In genomic region chr11:110134120-110134519, GRCh38 we compare ENCODE assay signal across 18 cellular contexts. TPM values are rescaled to one million over a fixed set of nuclear protein-coding genes. Genes with fewer than 3 reads are reported as not detected.
DNase-seq lines count a peak whose midpoint lies in the region; ATAC-seq, FAIRE-seq and TF ChIP-seq lines count a peak whose summit lies in the region.
"Had no signal": no experiment of that assay in that cellular context is flagged by ENCODE, and none has a peak within 500 bp of the region (broad histone marks: within the 10 kb centered on the region; RNA-seq: fewer than 3 reads in every experiment).

No MANE protein-coding gene starts in this region.

- H3K79me2 ChIP-seq in neural progenitor cell (ENCODE audit: low read depth) = peaks cover 90% of the 10 kb centered on the region

- H3K4me2 ChIP-seq in neural progenitor cell = peak overlapping the region; percentile 75

- H3K4me1 Mint-ChIP-seq in neural progenitor cell = peaks cover 45% of the 10 kb centered on the region
- H3K4me1 Mint-ChIP-seq: activated CD4-positive, alpha-beta T cell treated with anti-CD3 and anti-CD28 coated beads, Interleukin-2, amount 10 ng/mL, durations not matched to agents 7 days and 5 days; CD14-positive monocyte had no signal

- peaks cover 12% of the 10 kb centered on the region for H3K36me3 ChIP-seq in neural progenitor cell
- H3K36me3 ChIP-seq: sigmoid colon had no signal

- no peaks in the 10 kb centered on the region for H3K27me3 ChIP-seq in neural progenitor cell
- H3K27me3 ChIP-seq: sigmoid colon had no signal

- DNase-seq in LNCaP clone FGC (ENCODE audit: low read depth) = peak; percentile 26
- DNase-seq in NCI-H2107 treated with DMSO at 0.1 percent for 48 hours (lab: John Stamatoyannopoulos, UW; ENCODE audit: unreplicated experiment) = peak; percentile 96
- DNase-seq in caudate nucleus (lab: John Stamatoyannopoulos, UW) = peak in 16 of 61 donors; percentile 8 to 58 (median 27)
- peak; percentile 85 for DNase-seq in neural progenitor cell (ENCODE audit: low spot score)
- no peak for DNase-seq in cerebellar nuclear complex (lab: John Stamatoyannopoulos, UW)
- no peak for DNase-seq in frontal cortex (ENCODE audit: low spot score in 2 of 2)
- DNase-seq: activated CD4-positive, alpha-beta T cell treated with anti-CD3 and anti-CD28 coated beads, Interleukin-2, amount 10 ng/mL, durations not matched to agents 7 days and 5 days; effector CD8-positive, alpha-beta T cell; HFFc6; kidney glomerular epithelial cell; NCI-H226; sigmoid colon had no signal

- peaks cover 54% of the 10 kb centered on the region for H4K20me1 ChIP-seq in neural progenitor cell (ENCODE audit: low read depth)

- H3K36me3 Mint-ChIP-seq in neural progenitor cell = peaks cover 29% of the 10 kb centered on the region
- H3K36me3 Mint-ChIP-seq: natural killer cell treated with Interleukin-12 subunit alpha and Interleukin-12 subunit beta and Interleukin-15 and Interleukin-18, amount 100 ng/mL, for 72 hours had no signal

- no peaks in the 10 kb centered on the region for H3K9me3 ChIP-seq in neural progenitor cell (ENCODE audit: low read depth)
- H3K9me3 ChIP-seq: sigmoid colon had no signal

- H3K27me3 Mint-ChIP-seq in neural progenitor cell (ENCODE audit: insufficient read depth, low read depth) = no peaks in the 10 kb centered on the region

- H3K4me3 ChIP-seq in LNCaP clone FGC (ENCODE audit: low read depth, low read length) (no peak overlapping the region), neural progenitor cell (peak overlapping the region; percentile 56)
- H3K4me3 ChIP-seq: sigmoid colon had no signal

- H3K9ac ChIP-seq in neural progenitor cell = no peak overlapping the region

- peak overlapping the region; percentile 48 for H3K27ac Mint-ChIP-seq in neural progenitor cell
- H3K27ac Mint-ChIP-seq: activated CD4-positive, alpha-beta T cell treated with anti-CD3 and anti-CD28 coated beads, Interleukin-2, amount 10 ng/mL, durations not matched to agents 7 days and 5 days; activated T-helper 1 cell treated with anti-CD3 and anti-CD28 coated beads, Interleukin-12 subunit alpha, Interleukin-12 subunit beta, Interleukin-2, Interleukin-4 antibody, amounts not matched to agents 30 ng/mL and 10 ng/mL and 1 ng/mL, durations not matched to agents 14 hours and 24 hours and 36 hours; CD14-positive monocyte; HFFc6; natural killer cell treated with Interleukin-12 subunit alpha and Interleukin-12 subunit beta and Interleukin-15 and Interleukin-18, amount 100 ng/mL, for 72 hours had no signal

- no peak for TF ChIP-seq CTCF in LNCaP clone FGC (IDR thresholded peaks at IDR 0.05; ENCODE audit: control insufficient read depth, extremely low read depth, insufficient read depth)
- TF ChIP-seq CTCF in neural progenitor cell (IDR thresholded peaks at IDR 0.05) = no peak

- ATAC-seq in HG03095 (IDR thresholded peaks at IDR 0.05; ENCODE audit: unreplicated experiment) (no peak), GM18909 (IDR thresholded peaks at IDR 0.05; ENCODE audit: poor library complexity, unreplicated experiment) (no peak)
- ATAC-seq: natural killer cell treated with Interleukin-12 subunit alpha and Interleukin-12 subunit beta and Interleukin-15 and Interleukin-18, amount 100 ng/mL, for 72 hours had no signal

- peaks cover 39% of the 10 kb centered on the region for H3F3A ChIP-seq in neural progenitor cell (ENCODE audit: low read depth)

- H3K4me1 ChIP-seq in neural progenitor cell = peaks cover 41% of the 10 kb centered on the region

- H3K27ac ChIP-seq in caudate nucleus (ENCODE audit: low read depth, low read length) (peak overlapping the region; percentile 45), neural progenitor cell (peak overlapping the region; percentile 62)
- H3K27ac ChIP-seq: RWPE1, sigmoid colon had no signal

- no peak overlapping the region for H2AFZ ChIP-seq in neural progenitor cell (replicated peaks)

- H3K9me3 Mint-ChIP-seq in neural progenitor cell = peaks cover 10% of the 10 kb centered on the region
- H3K9me3 Mint-ChIP-seq: activated CD4-positive, alpha-beta T cell treated with anti-CD3 and anti-CD28 coated beads, Interleukin-2, amount 10 ng/mL, durations not matched to agents 7 days and 5 days; activated T-helper 1 cell treated with anti-CD3 and anti-CD28 coated beads, Interleukin-12 subunit alpha, Interleukin-12 subunit beta, Interleukin-2, Interleukin-4 antibody, amounts not matched to agents 30 ng/mL and 10 ng/mL and 1 ng/mL, durations not matched to agents 14 hours and 24 hours and 36 hours; CD14-positive monocyte; HFFc6; natural killer cell treated with Interleukin-12 subunit alpha and Interleukin-12 subunit beta and Interleukin-15 and Interleukin-18, amount 100 ng/mL, for 72 hours had no signal

- peak overlapping the region; percentile 82 for H3K4me3 Mint-ChIP-seq in neural progenitor cell
- H3K4me3 Mint-ChIP-seq: activated CD4-positive, alpha-beta T cell treated with anti-CD3 and anti-CD28 coated beads, Interleukin-2, amount 10 ng/mL, durations not matched to agents 7 days and 5 days; activated T-helper 1 cell treated with anti-CD3 and anti-CD28 coated beads, Interleukin-12 subunit alpha, Interleukin-12 subunit beta, Interleukin-2, Interleukin-4 antibody, amounts not matched to agents 30 ng/mL and 10 ng/mL and 1 ng/mL, durations not matched to agents 14 hours and 24 hours and 36 hours; CD14-positive monocyte; HFFc6; natural killer cell treated with Interleukin-12 subunit alpha and Interleukin-12 subunit beta and Interleukin-15 and Interleukin-18, amount 100 ng/mL, for 72 hours had no signal

- no peak for FAIRE-seq in frontal cortex (lab: Jason Lieb, UNC)

RNA-seq across cellular contexts. Expression of gene ZC3H12C, which starts 40.9 kb away (rescaled TPM):
- 28.8 and 31.8 TPM in 2 replicates for total RNA-seq in neural progenitor cell (ENCODE audit: low replicate concordance)
- total RNA-seq in frontal cortex = 28.9 TPM

Comparison
In these comparisons a context has a peak if more than half of its experiments do, and no peak if none do; other contexts are left out.
1. DNase-seq: peak in LNCaP clone FGC (single experiment), NCI-H2107 treated with DMSO at 0.1 percent for 48 hours (single experiment) and neural progenitor cell (single experiment); none in cerebellar nuclear complex (0 of 2) and frontal cortex (0 of 2).